In the genomic region with DNA sequence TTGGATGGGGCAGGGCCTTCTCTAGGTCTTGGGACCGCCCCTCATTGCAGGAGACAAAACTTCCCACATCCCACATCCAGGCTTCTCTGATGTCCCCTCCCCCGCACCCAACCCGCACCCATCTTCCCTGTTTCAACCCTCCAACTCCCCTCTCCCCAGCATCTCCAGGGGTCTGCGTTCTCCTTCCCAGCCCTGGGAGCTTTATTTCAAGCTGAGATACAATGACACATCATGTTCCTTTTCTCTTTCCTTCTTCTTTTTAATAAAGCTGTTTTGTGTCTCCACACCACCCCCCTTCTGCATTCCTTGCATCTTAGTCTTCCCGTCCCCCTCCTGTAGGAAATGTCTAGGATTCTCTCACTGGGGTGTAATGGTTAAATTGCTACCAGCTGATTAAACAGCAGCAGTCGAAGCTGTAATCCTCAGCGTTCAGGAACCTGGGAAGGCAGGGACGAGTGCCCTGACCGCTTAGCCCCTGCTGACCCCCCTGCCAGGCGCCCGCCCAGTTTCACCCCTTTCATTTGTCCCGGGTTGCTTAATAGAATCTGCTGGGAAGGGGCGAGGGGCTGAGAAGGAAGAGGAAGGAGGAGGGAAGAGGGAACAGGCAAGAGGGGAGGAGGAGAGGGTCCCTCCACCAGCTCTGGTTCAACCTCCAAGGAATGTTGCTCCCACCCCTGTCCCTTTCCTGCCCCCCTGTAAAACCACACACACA, we compare ENCODE assay signal across 12 cellular contexts.
A peak's percentile ranks its signal among the peaks of the same experiment; 100 is the strongest.
DNase-seq lines count a peak whose midpoint lies in the region; ATAC-seq and TF ChIP-seq lines count a peak whose summit lies in the region.
"Had no signal": no experiment of that assay in that cellular context is flagged by ENCODE, and none has a peak within 500 bp of the region (broad histone marks: within the 10 kb centered on the region; RNA-seq: fewer than 3 reads in every experiment).

No MANE protein-coding gene starts in this region.

- H4K20me1 ChIP-seq in SK-N-SH (ENCODE audit: insufficient read depth) = no peaks in the 10 kb centered on the region

- POLR2A ChIA-PET in SK-N-SH (lab: Yijun Ruan, JAX) = no interaction called here

- peak overlapping the region; percentile 75 for H3K9ac ChIP-seq in SK-N-SH

- DNase-seq in GM03348 (ENCODE audit: low spot score) (peak; percentile 93), SK-N-SH (no peak), fibroblast of the aortic adventitia (ENCODE audit: low read depth) (peak; percentile 95), renal cortical epithelial cell (ENCODE audit: low read depth) (peak; percentile 91), NCI-H2227 (lab: John Stamatoyannopoulos, UW; ENCODE audit: unreplicated experiment) (no peak), NCI-H187 (lab: John Stamatoyannopoulos, UW) (no peak)
- no peak for DNase-seq in activated effector memory CD4-positive, alpha-beta T cell treated with anti-CD3 and anti-CD28 coated beads, Interleukin-2, amount 50 U/mL, for 16 hours
- DNase-seq: activated CD4-positive, alpha-beta T cell treated with anti-CD3 and anti-CD28 coated beads for 36 hours; esophagus squamous epithelium; NCI-H1930; stimulated activated CD4-positive, alpha-beta T cell treated with anti-CD3 and anti-CD28 coated beads, Interleukin-15, amount 100 ng/mL, for 24 hours had no signal

- peaks cover 0 to 8% of the 10 kb centered on the region in 2 experiments for H3K36me3 ChIP-seq in SK-N-SH (replicated peaks in 1 of 2; ENCODE audit: control insufficient read depth in 1 of 2, insufficient read depth in 2 of 2, low read length in 1 of 2)
- H3K36me3 ChIP-seq: esophagus squamous epithelium had no signal

- TF ChIP-seq RAD21 in SK-N-SH (IDR thresholded peaks at IDR 0.05; ENCODE audit: low read length) = no peak

- H3K9me3 ChIP-seq in SK-N-SH = no peaks in the 10 kb centered on the region
- H3K9me3 ChIP-seq: esophagus squamous epithelium had no signal

- H3K27me3 ChIP-seq in SK-N-SH (ENCODE audit: insufficient read depth) = no peaks in the 10 kb centered on the region
- H3K27me3 ChIP-seq: esophagus squamous epithelium had no signal

- peaks cover 31% of the 10 kb centered on the region for H3K79me2 ChIP-seq in SK-N-SH (ENCODE audit: insufficient read depth)

- peak; percentile 70 to 99 for TF ChIP-seq EP300 in SK-N-SH (IDR thresholded peaks at IDR 0.05; ENCODE audit: borderline replicate concordance in 1 of 2, low read depth in 1 of 2, low read length in 1 of 2)

- no peaks in the 10 kb centered on the region for H3K9me2 ChIP-seq in SK-N-SH

- H3K4me3 ChIP-seq in SK-N-SH (ENCODE audit: low read depth in 2 of 2, low read length in 1 of 2) = peak overlapping the region in 1 of 2 experiments; percentile 24; a peak in 1 of 4 replicates
- peak overlapping the region; percentile 10 for H3K4me3 ChIP-seq in fibroblast of the aortic adventitia (ENCODE audit: low read depth, low read length)
- H3K4me3 ChIP-seq: esophagus squamous epithelium had no signal

- peaks cover 42% of the 10 kb centered on the region for H3F3A ChIP-seq in SK-N-SH (replicated peaks; ENCODE audit: insufficient read depth)

- no peak for TF ChIP-seq CTCF in SK-N-SH (IDR thresholded peaks at IDR 0.05)
- TF ChIP-seq CTCF in fibroblast of the aortic adventitia (IDR thresholded peaks at IDR 0.05; ENCODE audit: insufficient read depth, low read length) = no peak

- no peak for ATAC-seq in HG02763 (IDR thresholded peaks at IDR 0.05; ENCODE audit: unreplicated experiment)
- ATAC-seq: activated CD4-positive, alpha-beta T cell treated with anti-CD3 and anti-CD28 coated beads for 36 hours had no signal

- peak overlapping the region; percentile 68 for H3K4me2 ChIP-seq in SK-N-SH

- H3K27ac ChIP-seq in SK-N-SH (ENCODE audit: low read depth in 2 of 2, low read length in 1 of 2) = peak overlapping the region; percentile 61 to 99

- 6% methylated on average over 13 of the region's 13 CpGs for WGBS in SK-N-SH (ENCODE audit: low lambda C conversion rate)

- H2AFZ ChIP-seq in SK-N-SH (ENCODE audit: low read depth) = no peak overlapping the region

- CTCF ChIA-PET in SK-N-SH (lab: Yijun Ruan, JAX) = interaction anchor here (1.1 kb wide), 1 partner anchor 218 kb away, joined by 3 read pairs; no protein-coding TSS in a partner anchor

- peaks cover 5 to 29% of the 10 kb centered on the region in 2 experiments; a peak in 3 of 4 replicates for H3K4me1 ChIP-seq in SK-N-SH (ENCODE audit: control insufficient read depth in 1 of 2, insufficient read depth in 2 of 2, low read depth in 1 of 2, low read length in 1 of 2)

TF ChIP-seq in SK-N-SH, 30 proteins besides CTCF, POLR2A, EP300 and RAD21 (continues in another document):
- no peak for TF ChIP-seq RCOR1 (IDR thresholded peaks at IDR 0.05; ENCODE audit: low read length)
- TF ChIP-seq, protein P1, sequence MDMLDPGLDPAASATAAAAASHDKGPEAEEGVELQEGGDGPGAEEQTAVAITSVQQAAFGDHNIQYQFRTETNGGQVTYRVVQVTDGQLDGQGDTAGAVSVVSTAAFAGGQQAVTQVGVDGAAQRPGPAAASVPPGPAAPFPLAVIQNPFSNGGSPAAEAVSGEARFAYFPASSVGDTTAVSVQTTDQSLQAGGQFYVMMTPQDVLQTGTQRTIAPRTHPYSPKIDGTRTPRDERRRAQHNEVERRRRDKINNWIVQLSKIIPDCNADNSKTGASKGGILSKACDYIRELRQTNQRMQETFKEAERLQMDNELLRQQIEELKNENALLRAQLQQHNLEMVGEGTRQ (IDR thresholded peaks at IDR 0.05; ENCODE audit: borderline replicate concordance, low read depth, low read length) = no peak
- TF ChIP-seq NFIC (IDR thresholded peaks at IDR 0.05; ENCODE audit: borderline replicate concordance) = peak; percentile 90
- peak; percentile 93; the same call in 1 of the 2 replicates for TF ChIP-seq RXRA (IDR thresholded peaks at IDR 0.05; ENCODE audit: borderline replicate concordance, low read depth)
- peak; percentile 99 for TF ChIP-seq JUND (IDR thresholded peaks at IDR 0.05)
- TF ChIP-seq, protein P2, sequence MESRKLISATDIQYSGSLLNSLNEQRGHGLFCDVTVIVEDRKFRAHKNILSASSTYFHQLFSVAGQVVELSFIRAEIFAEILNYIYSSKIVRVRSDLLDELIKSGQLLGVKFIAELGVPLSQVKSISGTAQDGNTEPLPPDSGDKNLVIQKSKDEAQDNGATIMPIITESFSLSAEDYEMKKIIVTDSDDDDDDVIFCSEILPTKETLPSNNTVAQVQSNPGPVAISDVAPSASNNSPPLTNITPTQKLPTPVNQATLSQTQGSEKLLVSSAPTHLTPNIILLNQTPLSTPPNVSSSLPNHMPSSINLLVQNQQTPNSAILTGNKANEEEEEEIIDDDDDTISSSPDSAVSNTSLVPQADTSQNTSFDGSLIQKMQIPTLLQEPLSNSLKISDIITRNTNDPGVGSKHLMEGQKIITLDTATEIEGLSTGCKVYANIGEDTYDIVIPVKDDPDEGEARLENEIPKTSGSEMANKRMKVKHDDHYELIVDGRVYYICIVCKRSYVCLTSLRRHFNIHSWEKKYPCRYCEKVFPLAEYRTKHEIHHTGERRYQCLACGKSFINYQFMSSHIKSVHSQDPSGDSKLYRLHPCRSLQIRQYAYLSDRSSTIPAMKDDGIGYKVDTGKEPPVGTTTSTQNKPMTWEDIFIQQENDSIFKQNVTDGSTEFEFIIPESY (IDR thresholded peaks at IDR 0.05; ENCODE audit: borderline replicate concordance, low read depth) = peak; percentile 85
- TF ChIP-seq, protein P3, sequence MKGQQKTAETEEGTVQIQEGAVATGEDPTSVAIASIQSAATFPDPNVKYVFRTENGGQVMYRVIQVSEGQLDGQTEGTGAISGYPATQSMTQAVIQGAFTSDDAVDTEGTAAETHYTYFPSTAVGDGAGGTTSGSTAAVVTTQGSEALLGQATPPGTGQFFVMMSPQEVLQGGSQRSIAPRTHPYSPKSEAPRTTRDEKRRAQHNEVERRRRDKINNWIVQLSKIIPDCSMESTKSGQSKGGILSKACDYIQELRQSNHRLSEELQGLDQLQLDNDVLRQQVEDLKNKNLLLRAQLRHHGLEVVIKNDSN (IDR thresholded peaks at IDR 0.05; ENCODE audit: borderline replicate concordance, low read depth) = no peak
- no peak for TF ChIP-seq GATA2 (CRISPR knock-in tag; IDR thresholded peaks at IDR 0.05)
- TF ChIP-seq MXI1 (IDR thresholded peaks at IDR 0.05; ENCODE audit: low read depth, low read length) = no peak
- no peak for TF ChIP-seq ELF1 (IDR thresholded peaks at IDR 0.05)
- TF ChIP-seq SIN3A (IDR thresholded peaks at IDR 0.05; ENCODE audit: borderline replicate concordance, low read depth, low read length) = peak; percentile 86; the same call in 1 of the 2 replicates
- peak; percentile 55 for TF ChIP-seq CHD2 (IDR thresholded peaks at IDR 0.05; ENCODE audit: low read length, partially characterized antibody)
- TF ChIP-seq, protein P4, sequence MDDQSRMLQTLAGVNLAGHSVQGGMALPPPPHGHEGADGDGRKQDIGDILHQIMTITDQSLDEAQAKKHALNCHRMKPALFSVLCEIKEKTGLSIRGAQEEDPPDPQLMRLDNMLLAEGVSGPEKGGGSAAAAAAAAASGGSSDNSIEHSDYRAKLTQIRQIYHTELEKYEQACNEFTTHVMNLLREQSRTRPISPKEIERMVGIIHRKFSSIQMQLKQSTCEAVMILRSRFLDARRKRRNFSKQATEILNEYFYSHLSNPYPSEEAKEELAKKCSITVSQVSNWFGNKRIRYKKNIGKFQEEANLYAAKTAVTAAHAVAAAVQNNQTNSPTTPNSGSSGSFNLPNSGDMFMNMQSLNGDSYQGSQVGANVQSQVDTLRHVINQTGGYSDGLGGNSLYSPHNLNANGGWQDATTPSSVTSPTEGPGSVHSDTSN (IDR thresholded peaks at IDR 0.05) = peak; percentile 86
- TF ChIP-seq EZH2phosphoT487 (IDR thresholded peaks at IDR 0.05; ENCODE audit: borderline replicate concordance, low read depth) = no peak
- 0 out of 2 replicates have a peak, but pooled peaks have one; percentile 40 for TF ChIP-seq YY1 (IDR thresholded peaks at IDR 0.05; ENCODE audit: low read depth)
- TF ChIP-seq FOSL2 (IDR thresholded peaks at IDR 0.05; ENCODE audit: borderline replicate concordance, low read depth) = peak; percentile 97
- no peak; the same call in 1 of the 2 replicates for TF ChIP-seq MEF2A (IDR thresholded peaks at IDR 0.05; ENCODE audit: borderline replicate concordance, low read depth)
- peak; percentile 86; the same call in 1 of the 2 replicates for TF ChIP-seq FOXM1 (IDR thresholded peaks at IDR 0.05; ENCODE audit: low read depth)
- peak; percentile 100 for TF ChIP-seq TCF12 (IDR thresholded peaks at IDR 0.05)
- TF ChIP-seq POLR2AphosphoS5 (IDR thresholded peaks at IDR 0.05; ENCODE audit: low read depth, low read length) = peak; percentile 94
- no peak for TF ChIP-seq RFX5 (IDR thresholded peaks at IDR 0.05; ENCODE audit: low read length)
- no peak; the same call in 1 of the 2 replicates for TF ChIP-seq SMC3 (IDR thresholded peaks at IDR 0.05; ENCODE audit: low read depth, low read length)
- peak; percentile 67 for TF ChIP-seq TAF1 (IDR thresholded peaks at IDR 0.05; ENCODE audit: borderline replicate concordance, low read depth, low read length)

Comparison
In these comparisons a context has a peak if more than half of its experiments do, and no peak if none do; other contexts are left out.
1. DNase-seq: peak in GM03348 (single experiment), fibroblast of the aortic adventitia (single experiment) and renal cortical epithelial cell (single experiment); none in SK-N-SH (single experiment), activated effector memory CD4-positive, alpha-beta T cell treated with anti-CD3 and anti-CD28 coated beads, Interleukin-2, amount 50 U/mL, for 16 hours (single experiment), NCI-H2227 (single experiment) and NCI-H187 (0 of 2).